ENCODE assay signal across 9 cellular contexts in genomic region chrX:153968255-153968654, GRCh38. TPM values are rescaled to one million over a fixed set of nuclear protein-coding genes. Genes with fewer than 3 reads are reported as not detected.
DNase-seq lines count a peak whose midpoint lies in the region; ATAC-seq, FAIRE-seq and TF ChIP-seq lines count a peak whose summit lies in the region.
"Had no signal": no experiment of that assay in that cellular context is flagged by ENCODE, and none has a peak within 500 bp of the region (broad histone marks: within the 10 kb centered on the region; RNA-seq: fewer than 3 reads in every experiment).

No MANE protein-coding gene starts in this region.

- intact Hi-C loops in esophagus muscularis mucosa (cut with DNase I), result no loop called here
- intact Hi-C loops in gastrocnemius medialis (cut with DNase I; ENCODE audit: low total_unique reads), result loop anchor here (5.0 kb wide), 1 partner anchor 176 kb away; the partner anchor contains the start of genes IDH3G and SSR4
- intact Hi-C loops in thyroid gland (cut with DNase I), result no loop called here

- peak overlapping the region; percentile 100 for H3K4me3 ChIP-seq in GM12875 (ENCODE audit: low read depth, low read length)
- peak overlapping the region; percentile 65 to 81 (median 72) for H3K4me3 ChIP-seq in esophagus muscularis mucosa
- H3K4me3 ChIP-seq in gastrocnemius medialis, result peak overlapping the region in 3 of 4 donors; percentile 22 to 87 (median 28)
- H3K4me3 ChIP-seq in thyroid gland (replicated peaks in 1 of 3), result no peak overlapping the region

- DNase-seq in RWPE1 (ENCODE audit: low spot score), result no peak
- no peak for DNase-seq in esophagus muscularis mucosa (ENCODE audit: extremely low spot score)
- DNase-seq in gastrocnemius medialis, result no peak
- DNase-seq in thyroid gland, result no peak
- no peak for DNase-seq in midbrain (lab: John Stamatoyannopoulos, UW)
- no peak for DNase-seq in RCC 7860 (ENCODE audit: low spot score)

- TF ChIP-seq EP300 in esophagus muscularis mucosa (IDR thresholded peaks at IDR 0.05), result no peak

- WGBS in esophagus muscularis mucosa, result 57% methylated on average over 9 of the region's 9 CpGs
- WGBS in thyroid gland, 2 donors, result 40 to 58% methylated on average over 1 to 9 of the region's 9 CpGs

- H3K4me1 ChIP-seq in esophagus muscularis mucosa (peaks cover 42 to 64% (median 55%) of the 10 kb centered on the region in 4 donors), gastrocnemius medialis (peaks cover 36 to 43% of the 10 kb centered on the region in 2 donors), thyroid gland (peaks cover 26 to 36% of the 10 kb centered on the region in 2 donors)

- TF ChIP-seq POLR2A in esophagus muscularis mucosa (IDR thresholded peaks at IDR 0.05; ENCODE audit: low read depth) (no peak), gastrocnemius medialis (IDR thresholded peaks at IDR 0.05) (no peak), thyroid gland (IDR thresholded peaks at IDR 0.05) (no peak)

- H3K36me3 ChIP-seq in esophagus muscularis mucosa, result peaks cover 0 to 13% (median 11%) of the 10 kb centered on the region in 4 donors
- H3K36me3 ChIP-seq in gastrocnemius medialis, result no peaks in the 10 kb centered on the region
- H3K36me3 ChIP-seq in thyroid gland, result peaks cover 0 to 6% of the 10 kb centered on the region in 2 donors

- no peak for ATAC-seq in gastrocnemius medialis
- ATAC-seq in GM21786 (IDR thresholded peaks at IDR 0.05; ENCODE audit: unreplicated experiment), result no peak

- CTCF ChIA-PET in RWPE1 (lab: Yijun Ruan, JAX), result interaction anchor here (0.5 kb wide), 1 partner anchor 857 kb away, joined by 3 read pairs; no protein-coding TSS in a partner anchor

- in situ Hi-C loops in gastrocnemius medialis (cut with MboI; ENCODE audit: low sequenced_read_pairs in 4 of 4), result loop anchor here in 3 of 4 donors (25.0 kb wide), 4 partner anchors 94 to 1006 kb away; partner anchors contain the start of genes IDH3G (in 2 of the 3), SRPK3 (in 2 of the 3), SSR4 (in 2 of the 3) and G6PD (in 1 of the 3)

- POLR2A ChIA-PET in RWPE1 (lab: Yijun Ruan, JAX; ENCODE audit: low non-redundant PET), result no interaction called here

- FAIRE-seq in RCC 7860 (lab: Jason Lieb, UNC), result no peak
- FAIRE-seq: HTR-8/SVneo had no signal

- H3K27ac ChIP-seq in RWPE1 (peak overlapping the region; percentile 97), esophagus muscularis mucosa (replicated peaks in 1 of 4) (peak overlapping the region; percentile 95 to 99 (median 98)), gastrocnemius medialis (peak overlapping the region; percentile 95 to 100 (median 98)), thyroid gland (no peak overlapping the region)

- TF ChIP-seq CTCF in GM12875 (IDR thresholded peaks at IDR 0.05; ENCODE audit: borderline replicate concordance, insufficient read depth, low read depth, low read length) (no peak), RWPE1 (conservative IDR thresholded peaks at IDR 0.05; ENCODE audit: low read depth) (no peak), esophagus muscularis mucosa (IDR thresholded peaks at IDR 0.05) (no peak), gastrocnemius medialis (IDR thresholded peaks at IDR 0.05 in 4 of 5, conservative IDR thresholded peaks at IDR 0.05 in 1 of 5) (no peak), thyroid gland (IDR thresholded peaks at IDR 0.05) (no peak)

- H3K9me3 ChIP-seq in esophagus muscularis mucosa, result no peaks in the 10 kb centered on the region
- no peaks in the 10 kb centered on the region for H3K9me3 ChIP-seq in gastrocnemius medialis
- H3K9me3 ChIP-seq in thyroid gland, result no peaks in the 10 kb centered on the region

- H3K27me3 ChIP-seq in esophagus muscularis mucosa (no peaks in the 10 kb centered on the region), gastrocnemius medialis (no peaks in the 10 kb centered on the region), thyroid gland (no peaks in the 10 kb centered on the region)

RNA-seq across cellular contexts. Expression of gene HCFC1, which starts 3.4 kb away (rescaled TPM):
- total RNA-seq in esophagus muscularis mucosa (100 to 1,000 TPM in 1 of 4 donors, 10 to 100 TPM in 3; 50.7 to 102 (median 60.8) TPM), gastrocnemius medialis (10 to 100 TPM; 15.9 to 56.4 (median 51.8) TPM), thyroid gland (100 to 1,000 TPM in 1 of 4 donors, 10 to 100 TPM in 3; 23.5 to 119 (median 52.3) TPM)

RNA-seq across cellular contexts. Expression of gene TMEM187, which starts 4.3 kb away (rescaled TPM):
- total RNA-seq in esophagus muscularis mucosa (1 to 10 TPM; 3.6 to 6.9 (median 6.1) TPM), gastrocnemius medialis (1 to 10 TPM; 1.3 to 8.6 (median 3.8) TPM), thyroid gland (10 to 100 TPM in 1 of 4 donors, 1 to 10 TPM in 3; 3.8 to 10.7 (median 8.7) TPM)

RNA-seq across cellular contexts. Expression of gene RENBP, which starts 23.8 kb away (rescaled TPM):
- total RNA-seq in esophagus muscularis mucosa (10 to 100 TPM in 1 of 4 donors, 1 to 10 TPM in 3; 8.0 to 12.6 (median 9.1) TPM), gastrocnemius medialis (1 to 10 TPM; 1.8 to 2.6 (median 2.0) TPM), thyroid gland (10 to 100 TPM in 1 of 4 donors, 1 to 10 TPM in 3; 3.6 to 16.5 (median 4.4) TPM)

RNA-seq across cellular contexts. Expression of gene NAA10, which starts 33.4 kb away (rescaled TPM):
- total RNA-seq in esophagus muscularis mucosa, result 100 to 1,000 TPM in 2 of 4 donors, 10 to 100 TPM in 2; 89.3 to 106 (median 95.4) TPM
- 100 to 1,000 TPM in 2 of 4 donors, 10 to 100 TPM in 2; 76.3 to 175 (median 111) TPM for total RNA-seq in gastrocnemius medialis
- 10 to 100 TPM; 58.7 to 89.3 (median 69.7) TPM for total RNA-seq in thyroid gland

RNA-seq across cellular contexts. Expression of gene ARHGAP4, which starts 42.2 kb away (rescaled TPM):
- total RNA-seq in esophagus muscularis mucosa, result 10 to 100 TPM; 15.9 to 22.4 (median 17.7) TPM
- 10 to 100 TPM in 1 of 4 donors, 1 to 10 TPM in 3; 2.6 to 10.7 (median 4.4) TPM for total RNA-seq in gastrocnemius medialis
- 10 to 100 TPM in 2 of 4 donors, 1 to 10 TPM in 2; 6.5 to 37.0 (median 12.2) TPM for total RNA-seq in thyroid gland

Comparison
In these comparisons a context has a peak if more than half of its experiments do, and no peak if none do; other contexts are left out.
1. H3K4me3 ChIP-seq: peak in GM12875 (single experiment), esophagus muscularis mucosa (4 of 4) and gastrocnemius medialis (3 of 4); none in thyroid gland (0 of 3).
2. H3K27ac ChIP-seq: peak in RWPE1 (single experiment), esophagus muscularis mucosa (4 of 4) and gastrocnemius medialis (4 of 4); none in thyroid gland (0 of 3).